ENCODE assay signal across 1 cellular context in genomic region chr7:18534481-18534880, GRCh38.
TF ChIP-seq lines count a peak whose summit lies in the region.

No MANE protein-coding gene starts in this region.

TF ChIP-seq in WTC11, 78 proteins besides CTCF, POLR2A, EP300 and RAD21 (continued from another document):
- no peak for TF ChIP-seq ZNF281 (CRISPR knock-in tag; IDR thresholded peaks at IDR 0.05)
- no peak for TF ChIP-seq CBFB (CRISPR knock-in tag; IDR thresholded peaks at IDR 0.05; ENCODE audit: low read depth)
- no peak for TF ChIP-seq ZBTB43 (CRISPR knock-in tag; IDR thresholded peaks at IDR 0.05)
- no peak for TF ChIP-seq HMGXB4 (CRISPR knock-in tag; IDR thresholded peaks at IDR 0.05)
- TF ChIP-seq ZNF396 (CRISPR knock-in tag; IDR thresholded peaks at IDR 0.05; ENCODE audit: borderline replicate concordance), result no peak
- TF ChIP-seq FOXK1 (CRISPR knock-in tag; IDR thresholded peaks at IDR 0.05), result no peak
- TF ChIP-seq PRDM15 (CRISPR knock-in tag; IDR thresholded peaks at IDR 0.05), result no peak
- TF ChIP-seq JAZF1 (CRISPR knock-in tag; IDR thresholded peaks at IDR 0.05), result no peak
- no peak for TF ChIP-seq ZNF219 (CRISPR knock-in tag; IDR thresholded peaks at IDR 0.05; ENCODE audit: borderline replicate concordance)
- no peak for TF ChIP-seq NR2C2 (CRISPR knock-in tag; IDR thresholded peaks at IDR 0.05)
- TF ChIP-seq E2F5 (CRISPR knock-in tag; IDR thresholded peaks at IDR 0.05), result no peak
- no peak for TF ChIP-seq ZMAT4 (CRISPR knock-in tag; IDR thresholded peaks at IDR 0.05)
- TF ChIP-seq NFATC4 (CRISPR knock-in tag; IDR thresholded peaks at IDR 0.05), result no peak
- TF ChIP-seq ZNF532 (CRISPR knock-in tag; IDR thresholded peaks at IDR 0.05; ENCODE audit: borderline replicate concordance), result no peak
- no peak for TF ChIP-seq TEAD4 (CRISPR knock-in tag; IDR thresholded peaks at IDR 0.05)
